Comparison of ENCODE assay signal across 1 cellular context in the genomic region with DNA sequence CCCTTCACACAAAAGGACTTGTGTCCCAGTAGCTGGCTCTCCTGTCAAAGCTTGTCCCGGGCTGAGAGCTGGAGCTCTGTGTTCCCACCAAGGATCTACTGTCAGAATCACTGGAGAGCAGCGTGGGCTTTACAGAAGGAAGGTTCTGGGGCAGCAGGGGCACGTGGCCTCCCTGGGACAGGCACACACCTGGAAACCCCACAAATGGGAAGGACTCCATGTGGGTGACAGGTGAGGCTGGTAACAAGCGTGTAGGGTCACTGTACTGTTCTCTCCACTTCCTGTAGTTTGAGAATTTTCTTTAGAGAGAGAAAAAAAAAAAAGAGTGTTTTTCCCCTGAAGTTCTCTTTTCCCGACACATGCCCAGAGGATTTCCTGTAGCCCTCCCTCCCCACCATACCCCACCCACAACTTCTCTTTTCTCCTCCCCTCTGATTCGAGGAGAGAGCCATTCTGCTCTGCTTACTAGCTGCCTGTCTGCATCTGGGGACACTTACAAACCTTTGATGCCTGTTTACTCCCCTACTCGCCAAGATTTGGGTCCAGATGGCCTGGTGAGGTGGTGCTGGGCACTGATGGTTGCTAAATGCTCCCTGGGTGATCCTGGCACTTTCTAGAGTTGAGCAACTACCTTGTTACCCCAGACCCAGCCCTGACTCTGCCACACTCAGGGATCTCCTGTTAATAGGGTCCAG.
TF ChIP-seq lines count a peak whose summit lies in the region.

No MANE protein-coding gene starts in this region.

TF ChIP-seq in GM12878, 131 proteins besides CTCF, POLR2A, EP300 and RAD21 (continued from another document):
- TF ChIP-seq PBX3 (IDR thresholded peaks at IDR 0.05; ENCODE audit: insufficient replicate concordance, low read depth, low read length) (no peak), CBX3 (IDR thresholded peaks at IDR 0.05; ENCODE audit: borderline replicate concordance, low read depth) (no peak), MXI1 (IDR thresholded peaks at IDR 0.05; ENCODE audit: low read depth, low read length) (no peak), SP1 (IDR thresholded peaks at IDR 0.05; ENCODE audit: low read depth, low read length) (no peak), BMI1 (IDR thresholded peaks at IDR 0.05; ENCODE audit: borderline replicate concordance) (no peak), ATF7 (IDR thresholded peaks at IDR 0.05; ENCODE audit: low read depth) (no peak), YBX1 (IDR thresholded peaks at IDR 0.05) (no peak)
- TF ChIP-seq, protein P1, sequence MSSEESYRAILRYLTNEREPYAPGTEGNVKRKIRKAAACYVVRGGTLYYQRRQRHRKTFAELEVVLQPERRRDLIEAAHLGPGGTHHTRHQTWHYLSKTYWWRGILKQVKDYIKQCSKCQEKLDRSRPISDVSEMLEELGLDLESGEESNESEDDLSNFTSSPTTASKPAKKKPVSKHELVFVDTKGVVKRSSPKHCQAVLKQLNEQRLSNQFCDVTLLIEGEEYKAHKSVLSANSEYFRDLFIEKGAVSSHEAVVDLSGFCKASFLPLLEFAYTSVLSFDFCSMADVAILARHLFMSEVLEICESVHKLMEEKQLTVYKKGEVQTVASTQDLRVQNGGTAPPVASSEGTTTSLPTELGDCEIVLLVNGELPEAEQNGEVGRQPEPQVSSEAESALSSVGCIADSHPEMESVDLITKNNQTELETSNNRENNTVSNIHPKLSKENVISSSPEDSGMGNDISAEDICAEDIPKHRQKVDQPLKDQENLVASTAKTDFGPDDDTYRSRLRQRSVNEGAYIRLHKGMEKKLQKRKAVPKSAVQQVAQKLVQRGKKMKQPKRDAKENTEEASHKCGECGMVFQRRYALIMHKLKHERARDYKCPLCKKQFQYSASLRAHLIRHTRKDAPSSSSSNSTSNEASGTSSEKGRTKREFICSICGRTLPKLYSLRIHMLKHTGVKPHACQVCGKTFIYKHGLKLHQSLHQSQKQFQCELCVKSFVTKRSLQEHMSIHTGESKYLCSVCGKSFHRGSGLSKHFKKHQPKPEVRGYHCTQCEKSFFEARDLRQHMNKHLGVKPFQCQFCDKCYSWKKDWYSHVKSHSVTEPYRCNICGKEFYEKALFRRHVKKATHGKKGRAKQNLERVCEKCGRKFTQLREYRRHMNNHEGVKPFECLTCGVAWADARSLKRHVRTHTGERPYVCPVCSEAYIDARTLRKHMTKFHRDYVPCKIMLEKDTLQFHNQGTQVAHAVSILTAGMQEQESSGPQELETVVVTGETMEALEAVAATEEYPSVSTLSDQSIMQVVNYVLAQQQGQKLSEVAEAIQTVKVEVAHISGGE (CRISPR knock-in tag; IDR thresholded peaks at IDR 0.05), result no peak
